In the genomic region with DNA sequence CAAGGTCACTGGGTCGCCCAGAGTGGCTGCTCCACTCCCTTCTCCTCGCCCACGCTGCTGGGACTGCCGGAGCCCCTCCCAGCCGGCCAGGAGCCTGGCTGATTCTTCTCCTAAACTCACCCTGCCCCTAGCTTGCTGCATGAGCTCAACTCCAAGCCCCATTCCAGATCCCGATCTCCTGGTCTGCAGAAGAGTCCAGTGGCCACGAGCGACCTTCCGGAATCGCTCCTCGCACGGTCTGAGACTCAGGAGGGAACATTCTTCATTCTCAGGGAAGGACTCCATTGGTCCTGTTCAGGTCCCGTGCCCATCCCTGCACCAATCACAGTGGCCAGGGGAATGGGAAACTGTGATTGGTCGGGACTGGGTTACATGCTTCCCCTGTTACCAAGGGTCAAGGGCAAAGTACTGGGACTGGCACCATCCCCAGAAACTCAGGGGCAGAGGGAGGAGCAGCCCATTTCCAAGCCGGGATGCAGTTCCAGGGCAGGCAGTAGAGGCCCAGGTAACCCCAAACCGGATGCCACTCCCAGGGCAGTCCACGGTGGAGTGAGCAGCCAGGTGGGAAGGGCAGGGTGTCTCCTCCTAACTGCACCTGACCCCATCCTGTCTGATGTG, we compare ENCODE assay signal across 9 cellular contexts. TPM values are rescaled to one million over a fixed set of nuclear protein-coding genes. Genes with fewer than 3 reads are reported as not detected.
DNase-seq lines count a peak whose midpoint lies in the region; ATAC-seq and TF ChIP-seq lines count a peak whose summit lies in the region.
"Had no signal": no experiment of that assay in that cellular context is flagged by ENCODE, and none has a peak within 500 bp of the region (broad histone marks: within the 10 kb centered on the region; RNA-seq: fewer than 3 reads in every experiment).

No MANE protein-coding gene starts in this region.

- ATAC-seq in HG02798 (IDR thresholded peaks at IDR 0.05; ENCODE audit: poor library complexity, unreplicated experiment) (no peak), GM21825 (IDR thresholded peaks at IDR 0.05; ENCODE audit: unreplicated experiment) (no peak)

- WGBS in mesodermal cell (ENCODE audit: insufficient coverage in 2 of 2), 2 experiments = 90% methylated on average over 16 to 17 of the region's 17 CpGs

- H3K9me3 ChIP-seq in mesodermal cell (ENCODE audit: control insufficient read depth, low read length) = no peaks in the 10 kb centered on the region
- H3K9me3 ChIP-seq: neutrophil had no signal

- H3K36me3 Mint-ChIP-seq in dendritic cell treated with granulocyte-macrophage colony-stimulating factor and Interleukin-4, amounts not matched to agents 40 ng/mL and 50 ng/mL, for 4 days (ENCODE audit: low read depth) = peaks cover 6% of the 10 kb centered on the region
- H3K36me3 Mint-ChIP-seq in type B pancreatic cell = no peaks in the 10 kb centered on the region

- H3K27ac ChIP-seq in mesodermal cell (ENCODE audit: low read depth, low read length, severe bottlenecking) = peak overlapping the region; percentile 59
- H3K27ac ChIP-seq: neutrophil had no signal

- intact Hi-C loops in dendritic cell treated with granulocyte-macrophage colony-stimulating factor and Interleukin-4, amounts not matched to agents 40 ng/mL and 50 ng/mL, for 4 days (cut with micrococcal nuclease) = loop anchor here (2.0 kb wide), 1 partner anchor 22 kb away; no protein-coding TSS in a partner anchor

- H3K9me3 Mint-ChIP-seq in dendritic cell treated with granulocyte-macrophage colony-stimulating factor and Interleukin-4, amounts not matched to agents 40 ng/mL and 50 ng/mL, for 4 days = no peaks in the 10 kb centered on the region
- H3K9me3 Mint-ChIP-seq in type B pancreatic cell = no peaks in the 10 kb centered on the region

- peak overlapping the region; percentile 96 for H3K27ac Mint-ChIP-seq in dendritic cell treated with granulocyte-macrophage colony-stimulating factor and Interleukin-4, amounts not matched to agents 40 ng/mL and 50 ng/mL, for 4 days
- H3K27ac Mint-ChIP-seq in type B pancreatic cell = peak overlapping the region; percentile 80

- peaks cover 12% of the 10 kb centered on the region for H3K27me3 Mint-ChIP-seq in dendritic cell treated with granulocyte-macrophage colony-stimulating factor and Interleukin-4, amounts not matched to agents 40 ng/mL and 50 ng/mL, for 4 days
- peaks cover 5% of the 10 kb centered on the region for H3K27me3 Mint-ChIP-seq in type B pancreatic cell

- DNase-seq in NOMO-1 treated with DMSO at 0.1 percent for 48 hours (lab: John Stamatoyannopoulos, UW; ENCODE audit: unreplicated experiment) (peak; percentile 85), type B pancreatic cell (ENCODE audit: extremely low spot score, unreplicated experiment) (no peak), ecto neural progenitor cell (ENCODE audit: low spot score) (no peak)
- DNase-seq: activated T-cell treated with anti-CD3 and anti-CD28 coated beads, Interleukin-2, amount 50 U/mL, for 48 hours had no signal

- peak overlapping the region; percentile 81 for H3K4me3 Mint-ChIP-seq in dendritic cell treated with granulocyte-macrophage colony-stimulating factor and Interleukin-4, amounts not matched to agents 40 ng/mL and 50 ng/mL, for 4 days
- H3K4me3 Mint-ChIP-seq in type B pancreatic cell = peak overlapping the region; percentile 87

- peaks cover 68% of the 10 kb centered on the region for H3K4me1 Mint-ChIP-seq in dendritic cell treated with granulocyte-macrophage colony-stimulating factor and Interleukin-4, amounts not matched to agents 40 ng/mL and 50 ng/mL, for 4 days (ENCODE audit: low read depth)
- peaks cover 45% of the 10 kb centered on the region for H3K4me1 Mint-ChIP-seq in type B pancreatic cell (ENCODE audit: unreplicated experiment)

- no peak for TF ChIP-seq CTCF in type B pancreatic cell (conservative IDR thresholded peaks at IDR 0.05)

- H3K36me3 ChIP-seq in mesodermal cell (ENCODE audit: control insufficient read depth, insufficient read depth, low read length) = no peaks in the 10 kb centered on the region
- H3K36me3 ChIP-seq: neutrophil had no signal

- no peak overlapping the region for H3K4me3 ChIP-seq in mesodermal cell (ENCODE audit: extremely low read depth, insufficient read depth, low read length, poor library complexity, severe bottlenecking)

- H3K4me1 ChIP-seq in mesodermal cell (ENCODE audit: control insufficient read depth, insufficient read depth, low read length, poor library complexity, severe bottlenecking) = peaks cover 8% of the 10 kb centered on the region

RNA-seq across cellular contexts. Expression of gene CIBAR2, which starts 24.5 kb away (rescaled TPM):
- polyA plus RNA-seq in mesodermal cell (2013, experiment 1 of 2) = not detected
- not detected for polyA plus RNA-seq in mesodermal cell (2013, experiment 2 of 2)
- 1.3 and 4.9 TPM in 2 replicates for total RNA-seq in type B pancreatic cell (ENCODE audit: low replicate concordance)
